Comparison of ENCODE assay signal across 8 cellular contexts in genomic region chr1:27542463-27543273, GRCh38. TPM values are rescaled to one million over a fixed set of nuclear protein-coding genes. Genes with fewer than 3 reads are reported as not detected.
DNase-seq lines count a peak whose midpoint lies in the region; ATAC-seq lines count a peak whose summit lies in the region.

No MANE protein-coding gene starts in this region.

- intact Hi-C loops in sciatic nerve (cut with DNase I): no loop called here

- ATAC-seq in activated CD4-positive, CD25-positive, alpha-beta regulatory T cell treated with anti-CD3 and anti-CD28 coated beads, Interleukin-2, amount 50 U/mL, for 24 hours: peak; percentile 95 to 98
- ATAC-seq in sciatic nerve: peak; percentile 71

- DNase-seq in activated CD4-positive, CD25-positive, alpha-beta regulatory T cell (lab: John Stamatoyannopoulos, UW): no peak
- DNase-seq in activated CD4-positive, alpha-beta T cell treated with anti-CD3 and anti-CD28 coated beads, Interleukin-2, amount 50 U/mL, for 48 hours: peak; percentile 49 to 60
- DNase-seq in glomerular visceral epithelial cell (ENCODE audit: extremely low spot score) (peak; percentile 91), sciatic nerve (ENCODE audit: low spot score) (no peak), NCI-H2081 (lab: John Stamatoyannopoulos, UW) (no peak), NCI-H1436 (lab: John Stamatoyannopoulos, UW) (no peak)
- DNase-seq in central memory CD4-positive, alpha-beta T cell: no peak

RNA-seq across cellular contexts. Expression of gene WASF2, which starts 52.7 kb away (rescaled TPM):
- total RNA-seq in sciatic nerve: 183 TPM

Comparison
In these comparisons a context has a peak if more than half of its experiments do, and no peak if none do; other contexts are left out.
1. DNase-seq: peak in activated CD4-positive, alpha-beta T cell treated with anti-CD3 and anti-CD28 coated beads, Interleukin-2, amount 50 U/mL, for 48 hours (2 of 2) and glomerular visceral epithelial cell (single experiment); none in activated CD4-positive, CD25-positive, alpha-beta regulatory T cell (0 of 4), sciatic nerve (single experiment), NCI-H2081 (0 of 2), NCI-H1436 (single experiment) and central memory CD4-positive, alpha-beta T cell (single experiment).